10 cellular contexts compared by ENCODE assay signal in genomic region chr21:41876928-41877652, GRCh38. TPM values are rescaled to one million over a fixed set of nuclear protein-coding genes. Genes with fewer than 3 reads are reported as not detected.
DNase-seq lines count a peak whose midpoint lies in the region; ATAC-seq, FAIRE-seq and TF ChIP-seq lines count a peak whose summit lies in the region.
"Had no signal": no experiment of that assay in that cellular context is flagged by ENCODE, and none has a peak within 500 bp of the region (broad histone marks: within the 10 kb centered on the region; RNA-seq: fewer than 3 reads in every experiment).

No MANE protein-coding gene starts in this region.

- no peaks in the 10 kb centered on the region for H3K27me3 ChIP-seq in BLaER1 treated with 17β-estradiol and CSF1 and Interleukin-3, amounts not matched to agents 10 nM and 100 nM
- no peaks in the 10 kb centered on the region for H3K27me3 ChIP-seq in astrocyte (ENCODE audit: insufficient read depth, low read length)

- peak overlapping the region in 7 of 11 experiments; percentile 96 to 98 (median 98); a peak in 6 of 22 replicates for H3K9ac ChIP-seq in BLaER1 treated with 17β-estradiol and CSF1 and Interleukin-3, amounts not matched to agents 10 nM and 100 nM
- peak overlapping the region; percentile 94 for H3K9ac ChIP-seq in astrocyte (ENCODE audit: low read length)

- TF ChIP-seq CTCF in HEK293 (tag by site-specific recombination; IDR thresholded peaks at IDR 0.05) (no peak; the same call in none of the 2 replicates), astrocyte (IDR thresholded peaks at IDR 0.05; ENCODE audit: insufficient read depth, low read depth, low read length) (no peak)

- peak overlapping the region; percentile 90 for H3K4me3 Mint-ChIP-seq in astrocyte (ENCODE audit: unreplicated experiment)
- peak overlapping the region; percentile 84 for H3K4me3 Mint-ChIP-seq in natural killer cell treated with Interleukin-12 subunit alpha and Interleukin-12 subunit beta and Interleukin-15 and Interleukin-18, amount 100 ng/mL, for 72 hours

- H3K4me3 ChIP-seq in BLaER1 treated with 17β-estradiol and CSF1 and Interleukin-3, amounts not matched to agents 10 nM and 100 nM = peak overlapping the region in 5 of 10 experiments; percentile 84 to 93 (median 89); a peak in 8 of 20 replicates
- no peak overlapping the region for H3K4me3 ChIP-seq in HEK293 (ENCODE audit: low read depth, low read length)
- peak overlapping the region; percentile 87 for H3K4me3 ChIP-seq in astrocyte (ENCODE audit: insufficient read depth, low read depth, low read length)

- POLR2A ChIA-PET in HEK293 (lab: Yijun Ruan, JAX) = no interaction called here

- peak overlapping the region; percentile 82 to 99 (median 96) for H3K4me2 ChIP-seq in BLaER1 treated with 17β-estradiol and CSF1 and Interleukin-3, amounts not matched to agents 10 nM and 100 nM
- H3K4me2 ChIP-seq in astrocyte (ENCODE audit: low read length) = peak overlapping the region; percentile 92

- peaks cover 0 to 43% (median 16%) of the 10 kb centered on the region in 11 experiments; a peak in 12 of 22 replicates for H4K20me1 ChIP-seq in BLaER1 treated with 17β-estradiol and CSF1 and Interleukin-3, amounts not matched to agents 10 nM and 100 nM
- H4K20me1 ChIP-seq in astrocyte (ENCODE audit: insufficient read depth, low read length) = peaks cover 37% of the 10 kb centered on the region

- H3K79me2 ChIP-seq in astrocyte (ENCODE audit: insufficient read depth, low read length) = peaks cover 53% of the 10 kb centered on the region

- no peaks in the 10 kb centered on the region for H3K9me3 Mint-ChIP-seq in astrocyte (ENCODE audit: unreplicated experiment)
- no peaks in the 10 kb centered on the region for H3K9me3 Mint-ChIP-seq in natural killer cell treated with Interleukin-12 subunit alpha and Interleukin-12 subunit beta and Interleukin-15 and Interleukin-18, amount 100 ng/mL, for 72 hours

- peaks cover 0 to 9% (median 0%) of the 10 kb centered on the region in 11 experiments; a peak in 3 of 22 replicates for H3K36me3 ChIP-seq in BLaER1 treated with 17β-estradiol and CSF1 and Interleukin-3, amounts not matched to agents 10 nM and 100 nM
- H3K36me3 ChIP-seq in HEK293 (ENCODE audit: control insufficient read depth in 2 of 2, insufficient read depth in 1 of 2, low read length in 2 of 2) = no peaks in the 10 kb centered on the region; a peak in 1 of 3 replicates
- H3K36me3 ChIP-seq in astrocyte (ENCODE audit: insufficient read depth, low read length) = no peaks in the 10 kb centered on the region

- H3K9me3 ChIP-seq in BLaER1 treated with 17β-estradiol and CSF1 and Interleukin-3, amounts not matched to agents 10 nM and 100 nM (replicated peaks in 1 of 11) = no peaks in the 10 kb centered on the region
- H3K9me3 ChIP-seq in HEK293 (ENCODE audit: control insufficient read depth, insufficient read depth, low read depth, low read length) (no peaks in the 10 kb centered on the region), astrocyte (ENCODE audit: insufficient read depth, low read depth, low read length) (no peaks in the 10 kb centered on the region)

- no peaks in the 10 kb centered on the region for H3K27me3 Mint-ChIP-seq in astrocyte (ENCODE audit: low read depth, unreplicated experiment)
- H3K27me3 Mint-ChIP-seq in natural killer cell treated with Interleukin-12 subunit alpha and Interleukin-12 subunit beta and Interleukin-15 and Interleukin-18, amount 100 ng/mL, for 72 hours = no peaks in the 10 kb centered on the region

- H3K36me3 Mint-ChIP-seq in astrocyte (ENCODE audit: low read depth, unreplicated experiment) = no peaks in the 10 kb centered on the region
- no peaks in the 10 kb centered on the region for H3K36me3 Mint-ChIP-seq in natural killer cell treated with Interleukin-12 subunit alpha and Interleukin-12 subunit beta and Interleukin-15 and Interleukin-18, amount 100 ng/mL, for 72 hours

- CTCF ChIA-PET in HEK293 (lab: Yijun Ruan, JAX) = interaction anchor here (0.6 to 1.5 kb wide), 6 partner anchors 20 to 594 kb away, joined by 3 to 7 read pairs (median 4); no protein-coding TSS in a partner anchor

- H3K27ac Mint-ChIP-seq in astrocyte (ENCODE audit: unreplicated experiment) = no peak overlapping the region
- H3K27ac Mint-ChIP-seq in natural killer cell treated with Interleukin-12 subunit alpha and Interleukin-12 subunit beta and Interleukin-15 and Interleukin-18, amount 100 ng/mL, for 72 hours = peak overlapping the region; percentile 64 to 68

- H3K4me1 ChIP-seq in BLaER1 treated with 17β-estradiol and CSF1 and Interleukin-3, amounts not matched to agents 10 nM and 100 nM = peaks cover 18 to 72% (median 59%) of the 10 kb centered on the region in 10 experiments; a peak in 19 of 20 replicates
- no peaks in the 10 kb centered on the region for H3K4me1 ChIP-seq in HEK293 (ENCODE audit: control insufficient read depth, insufficient read depth, low read length)
- peaks cover 17% of the 10 kb centered on the region for H3K4me1 ChIP-seq in astrocyte (ENCODE audit: insufficient read depth, low read length)

- ATAC-seq in natural killer cell treated with Interleukin-12 subunit alpha and Interleukin-12 subunit beta and Interleukin-15 and Interleukin-18, amount 100 ng/mL, for 72 hours = no peak
- ATAC-seq in HG02938 (IDR thresholded peaks at IDR 0.05; ENCODE audit: unreplicated experiment) = no peak

- peaks cover 4% of the 10 kb centered on the region for H3K4me1 Mint-ChIP-seq in astrocyte (ENCODE audit: low read depth, unreplicated experiment)
- peaks cover 20% of the 10 kb centered on the region in 2 donors for H3K4me1 Mint-ChIP-seq in natural killer cell treated with Interleukin-12 subunit alpha and Interleukin-12 subunit beta and Interleukin-15 and Interleukin-18, amount 100 ng/mL, for 72 hours (ENCODE audit: low read depth in 2 of 2)

- FAIRE-seq in astrocyte (lab: Jason Lieb, UNC) = no peak

- peak overlapping the region in 5 of 11 experiments; percentile 96 to 99 (median 97); a peak in 8 of 22 replicates for H3K27ac ChIP-seq in BLaER1 treated with 17β-estradiol and CSF1 and Interleukin-3, amounts not matched to agents 10 nM and 100 nM
- no peak overlapping the region for H3K27ac ChIP-seq in HEK293 (ENCODE audit: extremely low read depth, low read depth, low read length)
- H3K27ac ChIP-seq in astrocyte (ENCODE audit: low read depth, low read length) = no peak overlapping the region

- DNase-seq in astrocyte (ENCODE audit: low read depth) (no peak), DMS53 treated with DMSO at 0.1 percent for 48 hours (lab: John Stamatoyannopoulos, UW; ENCODE audit: unreplicated experiment) (no peak), NCI-H2227 (lab: John Stamatoyannopoulos, UW; ENCODE audit: unreplicated experiment) (no peak), RPMI8226 (no peak)
- DNase-seq in natural killer cell treated with Interleukin-12 subunit alpha and Interleukin-12 subunit beta and Interleukin-15 and Interleukin-18, amount 100 ng/mL, for 72 hours (ENCODE audit: low spot score) = no peak
- DNase-seq: aorta, occipital lobe had no signal

- no peak overlapping the region for H2AFZ ChIP-seq in astrocyte (ENCODE audit: low read depth, low read length)

TF ChIP-seq in HEK293, 187 proteins besides CTCF, POLR2A, EP300 and RAD21:
- TF ChIP-seq ZNF623 (tag by site-specific recombination; IDR thresholded peaks at IDR 0.05) (peak; percentile 96), ZFP3 (tag by site-specific recombination; IDR thresholded peaks at IDR 0.05; ENCODE audit: low read depth) (no peak), ZNF76 (tag by site-specific recombination; IDR thresholded peaks at IDR 0.05; ENCODE audit: borderline replicate concordance, low read depth) (0 out of 2 replicates have a peak, but pooled peaks have one; percentile 13), ZNF473 (tag by site-specific recombination; IDR thresholded peaks at IDR 0.05) (no peak), ZSCAN16 (tag by site-specific recombination; IDR thresholded peaks at IDR 0.05) (peak; percentile 85), ZNF121 (tag by site-specific recombination; IDR thresholded peaks at IDR 0.05) (peak; percentile 95), ZSCAN30 (tag by site-specific recombination; IDR thresholded peaks at IDR 0.05) (no peak), ZNF426 (tag by site-specific recombination; IDR thresholded peaks at IDR 0.05) (no peak), ZNF266 (tag by site-specific recombination; IDR thresholded peaks at IDR 0.05; ENCODE audit: low read depth) (no peak)
TF ChIP-seq in HEK293: peak in this region for 4.

RNA-seq across cellular contexts. Expression of gene PRDM15, which starts 2.1 kb away (rescaled TPM):
- 5.8 and 6.8 TPM in 2 replicates for total RNA-seq in astrocyte
- 10 to 100 TPM; 12.9 to 22.1 TPM for total RNA-seq in natural killer cell treated with Interleukin-12 subunit alpha and Interleukin-12 subunit beta and Interleukin-15 and Interleukin-18, amount 100 ng/mL, for 72 hours
